Comparison of ENCODE assay signal across 5 cellular contexts in genomic region chr3:195601753-195602152, GRCh38. TPM values are rescaled to one million over a fixed set of nuclear protein-coding genes. Genes with fewer than 3 reads are reported as not detected.
"Had no signal": no experiment of that assay in that cellular context is flagged by ENCODE, and none has a peak within 500 bp of the region (broad histone marks: within the 10 kb centered on the region; RNA-seq: fewer than 3 reads in every experiment).

No MANE protein-coding gene starts in this region.

RNA-seq across cellular contexts. Expression of gene APOD, which starts 18.0 kb away (rescaled TPM):
- total RNA-seq: kidney epithelial cell, mononuclear cell had no signal
- polyA plus RNA-seq: immature natural killer cell; keratinocyte; naive thymus-derived CD4-positive, alpha-beta T cell had no signal
